In genomic region chr17:9036336-9036735, GRCh38 we compare ENCODE assay signal across 16 cellular contexts. TPM values are rescaled to one million over a fixed set of nuclear protein-coding genes. Genes with fewer than 3 reads are reported as not detected.
DNase-seq lines count a peak whose midpoint lies in the region; ATAC-seq and TF ChIP-seq lines count a peak whose summit lies in the region.
"Had no signal": no experiment of that assay in that cellular context is flagged by ENCODE, and none has a peak within 500 bp of the region (broad histone marks: within the 10 kb centered on the region; RNA-seq: fewer than 3 reads in every experiment).

No MANE protein-coding gene starts in this region.

- POLR2A ChIA-PET in HCT116 (lab: Charles Lee) = no interaction called here

- H3K9me3 ChIP-seq in HCT116 (ENCODE audit: control insufficient read depth in 1 of 2, insufficient read depth in 1 of 2, low read depth in 1 of 2, low read length in 2 of 2) (no peaks in the 10 kb centered on the region), Loucy (ENCODE audit: insufficient read depth, low read depth, low read length) (peaks cover 8% of the 10 kb centered on the region; the same call in 1 of the 2 replicates), endodermal cell (ENCODE audit: control insufficient read depth, low read length) (peaks cover 28% of the 10 kb centered on the region)

- peak overlapping the region; percentile 26 for H3K4me2 ChIP-seq in HCT116 (ENCODE audit: low read length)
- peak overlapping the region; percentile 74 for H3K4me2 ChIP-seq in Loucy (ENCODE audit: low read depth, low read length, poor library complexity, severe bottlenecking)
- H3K4me2 ChIP-seq: BLaER1 treated with 17β-estradiol and CSF1 and Interleukin-3, amounts not matched to agents 10 nM and 100 nM; GM23338 had no signal

- TF ChIP-seq CTCF in HCT116 (IDR thresholded peaks at IDR 0.05 in 2 of 3, conservative IDR thresholded peaks at IDR 0.05 in 1 of 3; ENCODE audit: borderline replicate concordance in 1 of 3, insufficient read depth in 1 of 3, low read depth in 2 of 3, low read length in 2 of 3) (no peak), Loucy (conservative IDR thresholded peaks at IDR 0.05; ENCODE audit: low read length) (no peak), endodermal cell (conservative IDR thresholded peaks at IDR 0.05) (no peak)

- 89 to 100% methylated on average over 2 to 4 of the region's 4 CpGs for WGBS in endodermal cell (ENCODE audit: insufficient coverage in 1 of 2, insufficient read length in 1 of 2), 2 experiments

- no peaks in the 10 kb centered on the region for H3K79me2 ChIP-seq in HCT116 (ENCODE audit: insufficient read depth, low read length)
- H3K79me2 ChIP-seq in Loucy (ENCODE audit: insufficient read depth, low read length) = no peaks in the 10 kb centered on the region

- no peak overlapping the region for H3K4me3 Mint-ChIP-seq in endodermal cell
- H3K4me3 Mint-ChIP-seq: CD4-positive, alpha-beta T cell; GM23338 had no signal

- H3K27me3 ChIP-seq in HCT116 (ENCODE audit: insufficient read depth, low read length) (no peaks in the 10 kb centered on the region), Loucy (ENCODE audit: insufficient read depth, low read length, poor library complexity, severe bottlenecking) (no peaks in the 10 kb centered on the region), endodermal cell (ENCODE audit: control insufficient read depth, insufficient read depth, low read length, poor library complexity, severe bottlenecking) (no peaks in the 10 kb centered on the region)
- H3K27me3 ChIP-seq: BLaER1 treated with 17β-estradiol and CSF1 and Interleukin-3, amounts not matched to agents 10 nM and 100 nM had no signal

- TF ChIP-seq POLR2A in HCT116 (IDR thresholded peaks at IDR 0.05; ENCODE audit: borderline replicate concordance, extremely low read depth, insufficient read depth, insufficient read length) = no peak

- H3K4me1 ChIP-seq in HCT116 (ENCODE audit: control insufficient read depth in 1 of 2, insufficient read depth in 2 of 2, low read length in 2 of 2) = peaks cover 7 to 11% of the 10 kb centered on the region in 2 experiments; a peak in 3 of 4 replicates
- H3K4me1 ChIP-seq in Loucy (ENCODE audit: insufficient read depth, low read length, poor library complexity, severe bottlenecking) = peaks cover 29% of the 10 kb centered on the region
- peaks cover 3% of the 10 kb centered on the region for H3K4me1 ChIP-seq in endodermal cell (ENCODE audit: control insufficient read depth, insufficient read depth, low read length)

- peaks cover 35% of the 10 kb centered on the region for H3K4me1 Mint-ChIP-seq in endodermal cell
- H3K4me1 Mint-ChIP-seq: GM23338 had no signal

- H3K9me3 Mint-ChIP-seq in endodermal cell = peaks cover 24% of the 10 kb centered on the region

- H3K27ac Mint-ChIP-seq in endodermal cell = no peak overlapping the region
- H3K27ac Mint-ChIP-seq: CD4-positive, alpha-beta T cell; GM23338 had no signal

- H3K27me3 Mint-ChIP-seq in endodermal cell (ENCODE audit: insufficient read depth) = peaks cover 1% of the 10 kb centered on the region

- H3K9ac ChIP-seq in HCT116 (ENCODE audit: low read length) (no peak overlapping the region), Loucy (ENCODE audit: low read depth, low read length, poor library complexity, severe bottlenecking) (no peak overlapping the region), endodermal cell (ENCODE audit: extremely low read depth, low read length, poor library complexity, severe bottlenecking) (no peak overlapping the region)
- H3K9ac ChIP-seq: BLaER1 treated with 17β-estradiol and CSF1 and Interleukin-3, amounts not matched to agents 10 nM and 100 nM had no signal

- TF ChIP-seq RAD21 in HCT116 (IDR thresholded peaks at IDR 0.05; ENCODE audit: low read depth) = no peak

- BruUV-seq in HCT116 (replicated peaks; lab: Mats Ljungman, UMichigan) = no TSS peak

- no peaks in the 10 kb centered on the region for H3K9me2 ChIP-seq in HCT116 (ENCODE audit: insufficient read depth)
- no peaks in the 10 kb centered on the region for H3K9me2 ChIP-seq in Loucy (replicated peaks; ENCODE audit: low read depth, low read length)

- H2AFZ ChIP-seq in HCT116 (ENCODE audit: low read depth, low read length, poor library complexity, severe bottlenecking) = no peak overlapping the region
- H2AFZ ChIP-seq in Loucy (ENCODE audit: low read length) = no peak overlapping the region
- H2AFZ ChIP-seq: GM23338 had no signal

- intact Hi-C loops in HCT116 (cut with micrococcal nuclease) (no loop called here), left colon (cut with DNase I, micrococcal nuclease) (no loop called here), sciatic nerve (cut with DNase I) (no loop called here)

- H3K36me3 ChIP-seq in HCT116 (ENCODE audit: control insufficient read depth in 1 of 2, insufficient read depth in 2 of 2, low read length in 2 of 2) (no peaks in the 10 kb centered on the region), Loucy (ENCODE audit: insufficient read depth, low read length) (peaks cover 8% of the 10 kb centered on the region; the same call in 1 of the 2 replicates), endodermal cell (ENCODE audit: control insufficient read depth, insufficient read depth, low read length) (peaks cover 32% of the 10 kb centered on the region)
- H3K36me3 ChIP-seq: BLaER1 treated with 17β-estradiol and CSF1 and Interleukin-3, amounts not matched to agents 10 nM and 100 nM had no signal

- H3K4me3 ChIP-seq in HCT116 (replicated peaks in 1 of 2; ENCODE audit: low read depth in 1 of 2, low read length in 2 of 2) = no peak overlapping the region
- no peak overlapping the region for H3K4me3 ChIP-seq in Loucy (ENCODE audit: low read length, poor library complexity, severe bottlenecking)
- H3K4me3 ChIP-seq in endodermal cell (ENCODE audit: low read length) = no peak overlapping the region
- H3K4me3 ChIP-seq: BLaER1 treated with 17β-estradiol and CSF1 and Interleukin-3, amounts not matched to agents 10 nM and 100 nM; GM23338 had no signal

- RAD21 ChIA-PET in HCT116 (lab: Charles Lee; ENCODE audit: low non-redundant PET in 1 of 2, low total read pairs in 2 of 2, uncharacterized antibody in 2 of 2, unreplicated experiment in 2 of 2) = no interaction called here

- H4K20me1 ChIP-seq in HCT116 (ENCODE audit: insufficient read depth) (no peaks in the 10 kb centered on the region), Loucy (ENCODE audit: insufficient read depth, low read length, poor library complexity, severe bottlenecking) (no peaks in the 10 kb centered on the region)
- H4K20me1 ChIP-seq: BLaER1 treated with 17β-estradiol and CSF1 and Interleukin-3, amounts not matched to agents 10 nM and 100 nM had no signal

- DNase-seq in HCT116 (ENCODE audit: low read depth, low spot score) (no peak), endodermal cell (peak; percentile 43), left colon (no peak), sciatic nerve (ENCODE audit: low spot score) (no peak)
- DNase-seq: ACHN; Calu3; CD4-positive, alpha-beta T cell; DMS 273 treated with DMSO at 0.1 percent for 48 hours; H7 had no signal

- H3K36me3 Mint-ChIP-seq in endodermal cell (ENCODE audit: low read depth) = peaks cover 22% of the 10 kb centered on the region

- peaks cover 4% of the 10 kb centered on the region; the same call in 1 of the 2 replicates for H3F3A ChIP-seq in Loucy (ENCODE audit: low read depth)

- CTCF ChIA-PET in HCT116 (lab: Charles Lee) = no interaction called here

- no peak overlapping the region for H3K27ac ChIP-seq in HCT116 (ENCODE audit: low read depth, low read length)
- H3K27ac ChIP-seq in endodermal cell (ENCODE audit: low read depth, low read length) = no peak overlapping the region
- H3K27ac ChIP-seq: BLaER1 treated with 17β-estradiol and CSF1 and Interleukin-3, amounts not matched to agents 10 nM and 100 nM; HL-60 had no signal

- ATAC-seq in HCT116 (peak; percentile 57), left colon (peak; percentile 18), HG03521 (IDR thresholded peaks at IDR 0.05; ENCODE audit: unreplicated experiment) (no peak), GM21576 (IDR thresholded peaks at IDR 0.05; ENCODE audit: unreplicated experiment) (no peak), GM18861 (IDR thresholded peaks at IDR 0.05; ENCODE audit: unreplicated experiment) (no peak), sciatic nerve (no peak)
- ATAC-seq: GM23338 had no signal

TF ChIP-seq in HCT116, 20 proteins besides CTCF, POLR2A, EP300 and RAD21 (continues in another document):
- TF ChIP-seq, protein P1, sequence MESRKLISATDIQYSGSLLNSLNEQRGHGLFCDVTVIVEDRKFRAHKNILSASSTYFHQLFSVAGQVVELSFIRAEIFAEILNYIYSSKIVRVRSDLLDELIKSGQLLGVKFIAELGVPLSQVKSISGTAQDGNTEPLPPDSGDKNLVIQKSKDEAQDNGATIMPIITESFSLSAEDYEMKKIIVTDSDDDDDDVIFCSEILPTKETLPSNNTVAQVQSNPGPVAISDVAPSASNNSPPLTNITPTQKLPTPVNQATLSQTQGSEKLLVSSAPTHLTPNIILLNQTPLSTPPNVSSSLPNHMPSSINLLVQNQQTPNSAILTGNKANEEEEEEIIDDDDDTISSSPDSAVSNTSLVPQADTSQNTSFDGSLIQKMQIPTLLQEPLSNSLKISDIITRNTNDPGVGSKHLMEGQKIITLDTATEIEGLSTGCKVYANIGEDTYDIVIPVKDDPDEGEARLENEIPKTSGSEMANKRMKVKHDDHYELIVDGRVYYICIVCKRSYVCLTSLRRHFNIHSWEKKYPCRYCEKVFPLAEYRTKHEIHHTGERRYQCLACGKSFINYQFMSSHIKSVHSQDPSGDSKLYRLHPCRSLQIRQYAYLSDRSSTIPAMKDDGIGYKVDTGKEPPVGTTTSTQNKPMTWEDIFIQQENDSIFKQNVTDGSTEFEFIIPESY (IDR thresholded peaks at IDR 0.05; ENCODE audit: extremely low read depth, insufficient replicate concordance, low read length) = no peak
- no peak for TF ChIP-seq EGR1 (IDR thresholded peaks at IDR 0.05; ENCODE audit: low read depth)
- no peak for TF ChIP-seq SRF (IDR thresholded peaks at IDR 0.05; ENCODE audit: low read depth)
- TF ChIP-seq ZFX (IDR thresholded peaks at IDR 0.05) = no peak
- no peak for TF ChIP-seq FOSL1 (IDR thresholded peaks at IDR 0.05; ENCODE audit: low read depth)

RNA-seq across cellular contexts. Expression of gene NTN1, which starts 15.0 kb away (rescaled TPM):
- 4.2 TPM for total RNA-seq in HCT116 (2021; ENCODE audit: unreplicated experiment)
- polyA plus RNA-seq in HCT116 (2012) = 3.3 and 4.1 TPM in 2 replicates
- 10 to 100 TPM; 17.0 to 40.4 TPM for total RNA-seq in endodermal cell
- 14.7 TPM for polyA plus RNA-seq in endodermal cell (2013, experiment 1 of 2)
- polyA plus RNA-seq in endodermal cell (2013, experiment 2 of 2) = 18.4 TPM
- total RNA-seq in left colon = 1 to 10 TPM; 3.2 to 7.4 TPM
- 22.8 TPM for total RNA-seq in sciatic nerve

Comparison
In these comparisons a context has a peak if more than half of its experiments do, and no peak if none do; other contexts are left out.
1. ATAC-seq: peak in HCT116 (single experiment) and left colon (single experiment); none in HG03521 (single experiment), GM21576 (single experiment), GM18861 (single experiment) and sciatic nerve (single experiment).